ENCODE assay signal across 1 cellular context in the genomic region with DNA sequence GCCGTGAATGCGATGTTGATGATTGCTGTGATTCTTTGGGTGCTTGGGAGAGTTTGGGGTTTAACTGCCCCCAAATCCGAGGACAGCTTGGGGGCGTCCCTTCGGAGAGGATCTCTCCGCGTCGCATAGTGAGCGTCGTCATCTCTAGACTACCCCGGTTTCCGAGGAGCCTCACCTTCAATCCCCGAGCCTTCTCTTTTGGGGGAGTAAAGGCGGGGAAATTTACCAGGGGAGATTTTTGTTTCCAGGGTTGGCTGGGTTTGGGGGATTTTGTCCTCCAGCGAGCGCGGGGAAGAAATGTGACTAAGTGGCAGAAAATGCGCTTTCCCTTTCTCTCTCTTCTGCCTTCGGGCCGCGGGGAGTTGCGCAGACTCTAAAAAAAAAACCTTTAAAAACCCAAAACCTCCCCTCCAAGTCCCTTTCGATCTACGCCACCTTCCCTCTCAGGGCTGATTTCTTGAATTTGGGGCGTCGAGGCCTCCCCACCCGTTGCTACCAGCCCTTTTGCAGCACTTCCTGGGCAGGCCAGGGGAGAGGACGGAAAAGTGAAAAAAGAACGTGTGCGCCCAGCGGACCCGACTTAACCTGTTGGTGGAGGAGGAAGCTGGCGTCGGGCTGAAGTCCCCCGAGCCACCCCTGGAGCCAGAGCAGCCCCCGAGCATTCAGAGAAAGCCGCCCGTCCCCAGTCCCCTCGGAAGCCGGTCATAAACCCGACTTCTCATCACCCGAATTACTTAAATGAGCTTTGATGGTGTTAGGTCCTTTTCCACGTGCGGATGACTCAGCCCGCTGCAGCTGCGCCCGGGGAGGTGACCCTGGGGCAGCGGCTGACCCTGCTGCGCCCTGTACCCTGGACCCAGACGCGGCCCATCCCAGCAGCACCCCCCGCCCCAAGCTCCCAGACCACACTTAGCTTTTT.
TF ChIP-seq lines count a peak whose summit lies in the region.

No MANE protein-coding gene starts in this region.

TF ChIP-seq in HepG2, 621 proteins besides CTCF, POLR2A, EP300 and RAD21 (continued from another document and continues in another):
- TF ChIP-seq, protein P1, sequence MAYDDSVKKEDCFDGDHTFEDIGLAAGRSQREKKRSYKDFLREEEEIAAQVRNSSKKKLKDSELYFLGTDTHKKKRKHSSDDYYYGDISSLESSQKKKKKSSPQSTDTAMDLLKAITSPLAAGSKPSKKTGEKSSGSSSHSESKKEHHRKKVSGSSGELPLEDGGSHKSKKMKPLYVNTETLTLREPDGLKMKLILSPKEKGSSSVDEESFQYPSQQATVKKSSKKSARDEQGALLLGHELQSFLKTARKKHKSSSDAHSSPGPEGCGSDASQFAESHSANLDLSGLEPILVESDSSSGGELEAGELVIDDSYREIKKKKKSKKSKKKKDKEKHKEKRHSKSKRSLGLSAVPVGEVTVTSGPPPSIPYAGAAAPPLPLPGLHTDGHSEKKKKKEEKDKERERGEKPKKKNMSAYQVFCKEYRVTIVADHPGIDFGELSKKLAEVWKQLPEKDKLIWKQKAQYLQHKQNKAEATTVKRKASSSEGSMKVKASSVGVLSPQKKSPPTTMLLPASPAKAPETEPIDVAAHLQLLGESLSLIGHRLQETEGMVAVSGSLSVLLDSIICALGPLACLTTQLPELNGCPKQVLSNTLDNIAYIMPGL (CRISPR knock-in tag; IDR thresholded peaks at IDR 0.05; ENCODE audit: borderline replicate concordance in 1 of 2, low read depth in 1 of 2), result peak; percentile 23 to 43; a peak in 1 of 4 replicates
- TF ChIP-seq TRAFD1 (CRISPR knock-in tag; IDR thresholded peaks at IDR 0.05; ENCODE audit: borderline replicate concordance) (no peak), TBX3 (IDR thresholded peaks at IDR 0.05; ENCODE audit: borderline replicate concordance) (peak; percentile 60; the same call in 1 of the 2 replicates), CENPT (CRISPR knock-in tag; IDR thresholded peaks at IDR 0.05; ENCODE audit: low read depth) (no peak), KMT2A (CRISPR knock-in tag; IDR thresholded peaks at IDR 0.05) (0 out of 2 replicates have a peak, but pooled peaks have one; percentile 69), ZNF761 (CRISPR knock-in tag; conservative IDR thresholded peaks at IDR 0.05) (no peak), GATAD2A (CRISPR knock-in tag; IDR thresholded peaks at IDR 0.05) (peak; percentile 87), IKZF5 (CRISPR knock-in tag; IDR thresholded peaks at IDR 0.05) (peak; percentile 23; the same call in 1 of the 2 replicates), AKAP8 (CRISPR knock-in tag; IDR thresholded peaks at IDR 0.05) (0 out of 2 replicates have a peak, but pooled peaks have one; percentile 48), ZNF446 (CRISPR knock-in tag; IDR thresholded peaks at IDR 0.05) (no peak), ZNF10 (CRISPR knock-in tag; IDR thresholded peaks at IDR 0.05; ENCODE audit: borderline replicate concordance, low read depth) (no peak), GATAD1 (CRISPR knock-in tag; IDR thresholded peaks at IDR 0.05) (no peak), HNRNPL (IDR thresholded peaks at IDR 0.05; ENCODE audit: low read depth, low read length) (peak; percentile 73; the same call in 1 of the 2 replicates), ZNF232 (CRISPR knock-in tag; IDR thresholded peaks at IDR 0.05; ENCODE audit: borderline replicate concordance) (no peak), KLF12 (CRISPR knock-in tag; IDR thresholded peaks at IDR 0.05; ENCODE audit: borderline replicate concordance) (no peak), ZBTB46 (CRISPR knock-in tag; IDR thresholded peaks at IDR 0.05; ENCODE audit: borderline replicate concordance) (0 out of 2 replicates have a peak, but pooled peaks have one; percentile 57), THAP7 (CRISPR knock-in tag; IDR thresholded peaks at IDR 0.05) (no peak), MAFG (CRISPR knock-in tag; IDR thresholded peaks at IDR 0.05) (no peak), SPEN (CRISPR knock-in tag; IDR thresholded peaks at IDR 0.05; ENCODE audit: low read depth) (peak; percentile 70; the same call in 1 of the 2 replicates), SMAD3 (CRISPR knock-in tag; IDR thresholded peaks at IDR 0.05) (0 out of 2 replicates have a peak, but pooled peaks have one; percentile 34), ZBTB20 (CRISPR knock-in tag; IDR thresholded peaks at IDR 0.05; ENCODE audit: borderline replicate concordance, low read depth) (no peak), RNF2 (conservative IDR thresholded peaks at IDR 0.05; ENCODE audit: low read depth) (no peak), KLF16 (CRISPR knock-in tag; IDR thresholded peaks at IDR 0.05) (0 out of 4 replicates have a peak, but pooled peaks of 1 of the 2 experiments have one; percentile 47), HMG20A (CRISPR knock-in tag; IDR thresholded peaks at IDR 0.05; ENCODE audit: borderline replicate concordance) (peak; percentile 46; the same call in 1 of the 2 replicates)
- TF ChIP-seq, protein P2, sequence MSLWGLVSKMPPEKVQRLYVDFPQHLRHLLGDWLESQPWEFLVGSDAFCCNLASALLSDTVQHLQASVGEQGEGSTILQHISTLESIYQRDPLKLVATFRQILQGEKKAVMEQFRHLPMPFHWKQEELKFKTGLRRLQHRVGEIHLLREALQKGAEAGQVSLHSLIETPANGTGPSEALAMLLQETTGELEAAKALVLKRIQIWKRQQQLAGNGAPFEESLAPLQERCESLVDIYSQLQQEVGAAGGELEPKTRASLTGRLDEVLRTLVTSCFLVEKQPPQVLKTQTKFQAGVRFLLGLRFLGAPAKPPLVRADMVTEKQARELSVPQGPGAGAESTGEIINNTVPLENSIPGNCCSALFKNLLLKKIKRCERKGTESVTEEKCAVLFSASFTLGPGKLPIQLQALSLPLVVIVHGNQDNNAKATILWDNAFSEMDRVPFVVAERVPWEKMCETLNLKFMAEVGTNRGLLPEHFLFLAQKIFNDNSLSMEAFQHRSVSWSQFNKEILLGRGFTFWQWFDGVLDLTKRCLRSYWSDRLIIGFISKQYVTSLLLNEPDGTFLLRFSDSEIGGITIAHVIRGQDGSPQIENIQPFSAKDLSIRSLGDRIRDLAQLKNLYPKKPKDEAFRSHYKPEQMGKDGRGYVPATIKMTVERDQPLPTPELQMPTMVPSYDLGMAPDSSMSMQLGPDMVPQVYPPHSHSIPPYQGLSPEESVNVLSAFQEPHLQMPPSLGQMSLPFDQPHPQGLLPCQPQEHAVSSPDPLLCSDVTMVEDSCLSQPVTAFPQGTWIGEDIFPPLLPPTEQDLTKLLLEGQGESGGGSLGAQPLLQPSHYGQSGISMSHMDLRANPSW (CRISPR knock-in tag; IDR thresholded peaks at IDR 0.05; ENCODE audit: borderline replicate concordance), result no peak
- TF ChIP-seq, protein P3, sequence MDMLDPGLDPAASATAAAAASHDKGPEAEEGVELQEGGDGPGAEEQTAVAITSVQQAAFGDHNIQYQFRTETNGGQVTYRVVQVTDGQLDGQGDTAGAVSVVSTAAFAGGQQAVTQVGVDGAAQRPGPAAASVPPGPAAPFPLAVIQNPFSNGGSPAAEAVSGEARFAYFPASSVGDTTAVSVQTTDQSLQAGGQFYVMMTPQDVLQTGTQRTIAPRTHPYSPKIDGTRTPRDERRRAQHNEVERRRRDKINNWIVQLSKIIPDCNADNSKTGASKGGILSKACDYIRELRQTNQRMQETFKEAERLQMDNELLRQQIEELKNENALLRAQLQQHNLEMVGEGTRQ (IDR thresholded peaks at IDR 0.05; ENCODE audit: low read depth, low read length), result no peak
- TF ChIP-seq, protein P3 (CRISPR knock-in tag; IDR thresholded peaks at IDR 0.05; ENCODE audit: borderline replicate concordance), result no peak
- TF ChIP-seq, protein P4, sequence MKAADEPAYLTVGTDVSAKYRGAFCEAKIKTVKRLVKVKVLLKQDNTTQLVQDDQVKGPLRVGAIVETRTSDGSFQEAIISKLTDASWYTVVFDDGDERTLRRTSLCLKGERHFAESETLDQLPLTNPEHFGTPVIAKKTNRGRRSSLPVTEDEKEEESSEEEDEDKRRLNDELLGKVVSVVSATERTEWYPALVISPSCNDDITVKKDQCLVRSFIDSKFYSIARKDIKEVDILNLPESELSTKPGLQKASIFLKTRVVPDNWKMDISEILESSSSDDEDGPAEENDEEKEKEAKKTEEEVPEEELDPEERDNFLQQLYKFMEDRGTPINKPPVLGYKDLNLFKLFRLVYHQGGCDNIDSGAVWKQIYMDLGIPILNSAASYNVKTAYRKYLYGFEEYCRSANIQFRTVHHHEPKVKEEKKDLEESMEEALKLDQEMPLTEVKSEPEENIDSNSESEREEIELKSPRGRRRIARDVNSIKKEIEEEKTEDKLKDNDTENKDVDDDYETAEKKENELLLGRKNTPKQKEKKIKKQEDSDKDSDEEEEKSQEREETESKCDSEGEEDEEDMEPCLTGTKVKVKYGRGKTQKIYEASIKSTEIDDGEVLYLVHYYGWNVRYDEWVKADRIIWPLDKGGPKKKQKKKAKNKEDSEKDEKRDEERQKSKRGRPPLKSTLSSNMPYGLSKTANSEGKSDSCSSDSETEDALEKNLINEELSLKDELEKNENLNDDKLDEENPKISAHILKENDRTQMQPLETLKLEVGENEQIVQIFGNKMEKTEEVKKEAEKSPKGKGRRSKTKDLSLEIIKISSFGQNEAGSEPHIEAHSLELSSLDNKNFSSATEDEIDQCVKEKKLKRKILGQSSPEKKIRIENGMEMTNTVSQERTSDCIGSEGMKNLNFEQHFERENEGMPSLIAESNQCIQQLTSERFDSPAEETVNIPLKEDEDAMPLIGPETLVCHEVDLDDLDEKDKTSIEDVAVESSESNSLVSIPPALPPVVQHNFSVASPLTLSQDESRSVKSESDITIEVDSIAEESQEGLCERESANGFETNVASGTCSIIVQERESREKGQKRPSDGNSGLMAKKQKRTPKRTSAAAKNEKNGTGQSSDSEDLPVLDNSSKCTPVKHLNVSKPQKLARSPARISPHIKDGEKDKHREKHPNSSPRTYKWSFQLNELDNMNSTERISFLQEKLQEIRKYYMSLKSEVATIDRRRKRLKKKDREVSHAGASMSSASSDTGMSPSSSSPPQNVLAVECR (CRISPR knock-in tag; IDR thresholded peaks at IDR 0.05; ENCODE audit: borderline replicate concordance), result peak; percentile 78
- TF ChIP-seq, protein P5, sequence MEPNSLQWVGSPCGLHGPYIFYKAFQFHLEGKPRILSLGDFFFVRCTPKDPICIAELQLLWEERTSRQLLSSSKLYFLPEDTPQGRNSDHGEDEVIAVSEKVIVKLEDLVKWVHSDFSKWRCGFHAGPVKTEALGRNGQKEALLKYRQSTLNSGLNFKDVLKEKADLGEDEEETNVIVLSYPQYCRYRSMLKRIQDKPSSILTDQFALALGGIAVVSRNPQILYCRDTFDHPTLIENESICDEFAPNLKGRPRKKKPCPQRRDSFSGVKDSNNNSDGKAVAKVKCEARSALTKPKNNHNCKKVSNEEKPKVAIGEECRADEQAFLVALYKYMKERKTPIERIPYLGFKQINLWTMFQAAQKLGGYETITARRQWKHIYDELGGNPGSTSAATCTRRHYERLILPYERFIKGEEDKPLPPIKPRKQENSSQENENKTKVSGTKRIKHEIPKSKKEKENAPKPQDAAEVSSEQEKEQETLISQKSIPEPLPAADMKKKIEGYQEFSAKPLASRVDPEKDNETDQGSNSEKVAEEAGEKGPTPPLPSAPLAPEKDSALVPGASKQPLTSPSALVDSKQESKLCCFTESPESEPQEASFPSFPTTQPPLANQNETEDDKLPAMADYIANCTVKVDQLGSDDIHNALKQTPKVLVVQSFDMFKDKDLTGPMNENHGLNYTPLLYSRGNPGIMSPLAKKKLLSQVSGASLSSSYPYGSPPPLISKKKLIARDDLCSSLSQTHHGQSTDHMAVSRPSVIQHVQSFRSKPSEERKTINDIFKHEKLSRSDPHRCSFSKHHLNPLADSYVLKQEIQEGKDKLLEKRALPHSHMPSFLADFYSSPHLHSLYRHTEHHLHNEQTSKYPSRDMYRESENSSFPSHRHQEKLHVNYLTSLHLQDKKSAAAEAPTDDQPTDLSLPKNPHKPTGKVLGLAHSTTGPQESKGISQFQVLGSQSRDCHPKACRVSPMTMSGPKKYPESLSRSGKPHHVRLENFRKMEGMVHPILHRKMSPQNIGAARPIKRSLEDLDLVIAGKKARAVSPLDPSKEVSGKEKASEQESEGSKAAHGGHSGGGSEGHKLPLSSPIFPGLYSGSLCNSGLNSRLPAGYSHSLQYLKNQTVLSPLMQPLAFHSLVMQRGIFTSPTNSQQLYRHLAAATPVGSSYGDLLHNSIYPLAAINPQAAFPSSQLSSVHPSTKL (CRISPR knock-in tag; IDR thresholded peaks at IDR 0.05), result peak; percentile 88
